Comparison of ENCODE assay signal across 1 cellular context in the genomic region with DNA sequence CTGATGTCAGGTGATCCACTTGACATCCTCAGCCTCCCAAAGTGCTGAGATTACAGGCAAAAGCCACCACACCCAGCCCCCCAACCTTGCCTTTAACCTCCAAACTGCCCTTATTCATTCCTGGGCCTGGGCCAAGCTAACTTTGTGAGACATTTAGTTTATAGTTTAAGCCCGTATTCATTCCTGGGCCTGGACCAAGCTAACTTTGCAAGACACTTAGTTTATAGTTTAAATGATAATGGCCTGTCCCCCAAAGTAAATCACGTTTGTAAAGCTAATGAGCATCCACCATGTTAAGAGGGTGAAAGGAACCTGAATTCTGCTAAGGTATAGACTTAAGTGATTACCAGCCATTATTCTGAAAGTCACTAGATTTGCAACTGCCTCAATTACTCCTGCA.
TF ChIP-seq lines count a peak whose summit lies in the region.

No MANE protein-coding gene starts in this region.

TF ChIP-seq in WTC11, 78 proteins besides CTCF, POLR2A, EP300 and RAD21 (continued from another document):
- TF ChIP-seq, protein P1, sequence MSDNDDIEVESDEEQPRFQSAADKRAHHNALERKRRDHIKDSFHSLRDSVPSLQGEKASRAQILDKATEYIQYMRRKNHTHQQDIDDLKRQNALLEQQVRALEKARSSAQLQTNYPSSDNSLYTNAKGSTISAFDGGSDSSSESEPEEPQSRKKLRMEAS (CRISPR knock-in tag; IDR thresholded peaks at IDR 0.05) = no peak
